Comparison of ENCODE assay signal across 15 cellular contexts in the genomic region with DNA sequence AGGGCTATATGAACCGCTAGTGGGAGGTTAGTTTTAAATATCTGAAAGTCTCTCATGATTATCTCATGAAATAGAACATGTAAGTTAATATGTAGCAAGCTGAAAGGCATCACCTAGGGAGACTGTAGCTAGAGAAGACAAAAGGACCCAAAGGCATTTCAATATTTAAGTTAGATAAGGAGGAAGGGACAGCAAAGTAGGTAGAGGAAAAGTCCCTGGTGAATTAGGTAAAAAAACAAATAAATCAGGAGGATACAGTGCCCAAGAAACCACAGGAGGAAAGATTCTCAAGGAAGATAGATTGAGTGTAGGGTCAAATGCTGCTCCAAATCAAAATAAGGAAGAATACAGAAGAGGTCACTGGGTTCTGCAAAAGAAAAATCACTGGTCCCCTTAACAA.
"Had no signal": no experiment of that assay in that cellular context is flagged by ENCODE, and none has a peak within 500 bp of the region (broad histone marks: within the 10 kb centered on the region; RNA-seq: fewer than 3 reads in every experiment).

No MANE protein-coding gene starts in this region.

- H3K27ac ChIP-seq: epithelial cell of prostate, esophagus muscularis mucosa, gastrocnemius medialis, right atrium auricular region, stomach, thoracic aorta, transverse colon had no signal

- DNase-seq: effector memory CD4-positive, alpha-beta T cell; gastrocnemius medialis; heart right ventricle; islet precursor cell; mucosa of descending colon; naive thymus-derived CD8-positive, alpha-beta T cell; stimulated activated CD4-positive, alpha-beta T cell treated with anti-CD3 and anti-CD28 coated beads, Interleukin-12 subunit alpha, Interleukin-12 subunit beta, amount 100 ng/mL, for 4 hours; stimulated activated naive CD4-positive, alpha-beta T cell; stomach; substantia nigra; transverse colon had no signal

- H3K36me3 ChIP-seq: esophagus muscularis mucosa, gastrocnemius medialis, heart right ventricle, right atrium auricular region, stomach, thoracic aorta, transverse colon had no signal

- H3K27ac Mint-ChIP-seq: naive thymus-derived CD8-positive, alpha-beta T cell had no signal

- H3K9me3 ChIP-seq: esophagus muscularis mucosa, gastrocnemius medialis, heart right ventricle, mucosa of descending colon, right atrium auricular region, stomach, thoracic aorta, transverse colon had no signal

- H3K4me1 Mint-ChIP-seq: naive thymus-derived CD8-positive, alpha-beta T cell had no signal

- H3K4me3 Mint-ChIP-seq: naive thymus-derived CD8-positive, alpha-beta T cell had no signal

- H3K36me3 Mint-ChIP-seq: naive thymus-derived CD8-positive, alpha-beta T cell had no signal

- H3K27me3 ChIP-seq: esophagus muscularis mucosa, gastrocnemius medialis, heart right ventricle, right atrium auricular region, stomach, transverse colon had no signal

- H3K4me3 ChIP-seq: esophagus muscularis mucosa, gastrocnemius medialis, heart right ventricle, mucosa of descending colon, right atrium auricular region, stomach, thoracic aorta, transverse colon had no signal
